In genomic region chr16:5885521-5885920, GRCh38 we compare ENCODE assay signal across 27 cellular contexts.
"Had no signal": no experiment of that assay in that cellular context is flagged by ENCODE, and none has a peak within 500 bp of the region (broad histone marks: within the 10 kb centered on the region; RNA-seq: fewer than 3 reads in every experiment).

No MANE protein-coding gene starts in this region.

- H3K36me3 ChIP-seq: left ventricle myocardium inferior, ovary, prostate gland, stomach, thyroid gland, transverse colon, upper lobe of left lung, vagina had no signal

- H3K9me3 ChIP-seq: left ventricle myocardium inferior, mucosa of descending colon, ovary, prostate gland, stomach, testis, thyroid gland, transverse colon, upper lobe of left lung, vagina had no signal

- H3K27me3 Mint-ChIP-seq: memory B cell; natural killer cell treated with Interleukin-12 subunit alpha and Interleukin-12 subunit beta and Interleukin-15 and Interleukin-18, amount 100 ng/mL, for 72 hours; stimulated activated naive B cell treated with anti-CD40 and anti-IgM and Interleukin-4, amounts not matched to agents 10 μg/mL and 1 μg/mL and 100 μg/mL, for 72 hours had no signal

- H3K4me1 Mint-ChIP-seq: memory B cell; naive thymus-derived CD4-positive, alpha-beta T cell; stimulated activated naive B cell treated with anti-CD40 and anti-IgM and Interleukin-4, amounts not matched to agents 10 μg/mL and 1 μg/mL and 100 μg/mL, for 72 hours had no signal

- H3K27me3 ChIP-seq: ovary, stomach, testis, thyroid gland, transverse colon, upper lobe of left lung, vagina had no signal

- H3K27ac Mint-ChIP-seq: memory B cell; naive thymus-derived CD4-positive, alpha-beta T cell; natural killer cell treated with Interleukin-12 subunit alpha and Interleukin-12 subunit beta and Interleukin-15 and Interleukin-18, amount 100 ng/mL, for 72 hours; stimulated activated naive B cell treated with anti-CD40 and anti-IgM and Interleukin-4, amounts not matched to agents 10 μg/mL and 1 μg/mL and 100 μg/mL, for 72 hours had no signal

- FAIRE-seq: keratinocyte had no signal

- H3K4me3 ChIP-seq: left ventricle myocardium inferior, lung, mucosa of descending colon, ovary, prostate gland, skin epidermis, stomach, testis, thyroid gland, transverse colon, upper lobe of left lung, vagina had no signal

- H3K4me3 Mint-ChIP-seq: memory B cell; naive thymus-derived CD4-positive, alpha-beta T cell; natural killer cell treated with Interleukin-12 subunit alpha and Interleukin-12 subunit beta and Interleukin-15 and Interleukin-18, amount 100 ng/mL, for 72 hours; stimulated activated naive B cell treated with anti-CD40 and anti-IgM and Interleukin-4, amounts not matched to agents 10 μg/mL and 1 μg/mL and 100 μg/mL, for 72 hours had no signal

- H3K27ac ChIP-seq: left ventricle myocardium inferior, ovary, prostate gland, skin epidermis, stomach, testis, thyroid gland, transverse colon, upper lobe of left lung, vagina had no signal

- H3K36me3 Mint-ChIP-seq: memory B cell; natural killer cell treated with Interleukin-12 subunit alpha and Interleukin-12 subunit beta and Interleukin-15 and Interleukin-18, amount 100 ng/mL, for 72 hours; stimulated activated naive B cell treated with anti-CD40 and anti-IgM and Interleukin-4, amounts not matched to agents 10 μg/mL and 1 μg/mL and 100 μg/mL, for 72 hours had no signal

- DNase-seq: hippocampal formation; left ventricle myocardium inferior; midbrain; mucosa of descending colon; naive thymus-derived CD4-positive, alpha-beta T cell; ovary; posterior cingulate gyrus; retina; right cardiac atrium; stimulated activated CD4-positive, alpha-beta T cell treated with anti-CD3 and anti-CD28 coated beads, Interleukin-12 subunit alpha, Interleukin-12 subunit beta, amount 100 ng/mL, for 4 hours; stimulated activated CD4-positive, alpha-beta T cell treated with anti-CD3 and anti-CD28 coated beads, Interleukin-15, amount 100 ng/mL, for 24 hours; stimulated activated CD4-positive, alpha-beta T cell treated with anti-CD3 and anti-CD28 coated beads, Interleukin-2, amount 100 ng/mL, for 24 hours; stimulated activated CD4-positive, alpha-beta T cell treated with anti-CD3 and anti-CD28 coated beads, Interleukin-4, amount 100 ng/mL, for 1 hour; stimulated activated naive B cell treated with anti-CD40 and anti-IgM and Interleukin-4, amounts not matched to agents 10 μg/mL and 1 μg/mL and 100 μg/mL, for 72 hours; stimulated activated naive CD8-positive, alpha-beta T cell treated with anti-CD3 and anti-CD28 coated beads, Interleukin-15, Interleukin-2, amounts not matched to agents 100 U/mL and 50 U/mL, for 24 hours; stomach; testis; thyroid gland; transverse colon; upper lobe of left lung had no signal

- H3K4me1 ChIP-seq: left ventricle myocardium inferior, prostate gland, stomach, testis, thyroid gland, transverse colon, upper lobe of left lung, vagina had no signal

- H3K9me3 Mint-ChIP-seq: natural killer cell treated with Interleukin-12 subunit alpha and Interleukin-12 subunit beta and Interleukin-15 and Interleukin-18, amount 100 ng/mL, for 72 hours had no signal
